Comparison of ENCODE assay signal across 18 cellular contexts in the genomic region with DNA sequence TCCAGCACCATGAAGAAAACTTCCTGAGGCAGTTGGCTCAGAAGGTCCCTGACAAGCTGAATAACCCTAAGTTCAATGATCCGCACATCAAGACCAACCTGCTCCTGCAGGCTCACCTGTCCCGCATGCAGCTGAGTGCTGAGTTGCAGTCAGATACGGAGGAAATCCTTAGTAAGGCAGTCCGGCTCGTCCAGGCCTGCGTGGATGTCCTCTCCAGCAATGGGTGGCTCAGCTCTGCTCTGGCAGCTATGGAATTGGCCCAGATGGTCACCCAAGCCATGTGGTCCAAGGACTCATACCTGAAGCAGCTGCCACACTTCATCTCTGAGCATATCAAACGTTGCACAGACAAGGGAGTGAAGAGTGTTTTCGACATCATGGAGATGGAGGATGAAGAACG.
DNase-seq lines count a peak whose midpoint lies in the region; ATAC-seq and TF ChIP-seq lines count a peak whose summit lies in the region.
"Had no signal": no experiment of that assay in that cellular context is flagged by ENCODE, and none has a peak within 500 bp of the region (broad histone marks: within the 10 kb centered on the region; RNA-seq: fewer than 3 reads in every experiment).

No MANE protein-coding gene starts in this region.

- no peak for TF ChIP-seq CTCF in osteoblast (IDR thresholded peaks at IDR 0.05; ENCODE audit: extremely low read depth, low read depth, low read length)

- no peaks in the 10 kb centered on the region for H3K9me3 ChIP-seq in osteoblast (ENCODE audit: low read depth, low read length)
- H3K9me3 ChIP-seq: BLaER1 treated with 17β-estradiol and CSF1 and Interleukin-3, amounts not matched to agents 10 nM and 100 nM had no signal

- H3K4me3 Mint-ChIP-seq in stimulated activated effector memory CD8-positive, alpha-beta T cell treated with anti-CD3 and anti-CD28 coated beads, Interleukin-12 subunit alpha, Interleukin-12 subunit beta, amount 100 ng/mL, for 72 hours, result no peak overlapping the region
- H3K4me3 Mint-ChIP-seq: B cell; CD4-positive, CD25-positive, alpha-beta regulatory T cell; CD8-positive, alpha-beta memory T cell; GM23338 had no signal

- H3K4me3 ChIP-seq in osteoblast (ENCODE audit: insufficient read depth, low read length), result no peak overlapping the region
- H3K4me3 ChIP-seq: BLaER1 treated with 17β-estradiol and CSF1 and Interleukin-3, amounts not matched to agents 10 nM and 100 nM; GM23338 had no signal

- H3K27ac Mint-ChIP-seq in stimulated activated effector memory CD8-positive, alpha-beta T cell treated with anti-CD3 and anti-CD28 coated beads, Interleukin-12 subunit alpha, Interleukin-12 subunit beta, amount 100 ng/mL, for 72 hours, result peak overlapping the region; percentile 68
- H3K27ac Mint-ChIP-seq: B cell; CD4-positive, CD25-positive, alpha-beta regulatory T cell; GM23338 had no signal

- H3K4me2 ChIP-seq in osteoblast (ENCODE audit: insufficient read depth, low read length), result no peak overlapping the region
- H3K4me2 ChIP-seq: BLaER1 treated with 17β-estradiol and CSF1 and Interleukin-3, amounts not matched to agents 10 nM and 100 nM; GM23338 had no signal

- H3K4me1 Mint-ChIP-seq in stimulated activated effector memory CD8-positive, alpha-beta T cell treated with anti-CD3 and anti-CD28 coated beads, Interleukin-12 subunit alpha, Interleukin-12 subunit beta, amount 100 ng/mL, for 72 hours, result peaks cover 5% of the 10 kb centered on the region
- H3K4me1 Mint-ChIP-seq: B cell; CD8-positive, alpha-beta memory T cell; GM23338 had no signal

- DNase-seq in activated CD8-positive, alpha-beta memory T cell treated with anti-CD3 and anti-CD28 coated beads, Interleukin-2, amount 50 U/mL, for 48 hours, result peak; percentile 12
- DNase-seq in activated CD8-positive, alpha-beta memory T cell treated with anti-CD3 and anti-CD28 coated beads for 24 hours, result no peak
- DNase-seq in stimulated activated effector memory CD8-positive, alpha-beta T cell treated with anti-CD3 and anti-CD28 coated beads, Interleukin-12 subunit alpha, Interleukin-12 subunit beta, amount 100 ng/mL, for 72 hours (ENCODE audit: low spot score in 2 of 2), result no peak
- DNase-seq in mucosa of gallbladder (ENCODE audit: low spot score) (no peak), osteoblast (ENCODE audit: insufficient read length, low spot score, missing footprints) (no peak)
- DNase-seq: CD4-positive, CD25-positive, alpha-beta regulatory T cell; CD8-positive, alpha-beta memory T cell; COR-L47; DMS 273 treated with DMSO at 0.1 percent for 48 hours; DMS53; GDM1; HCEC 1CT had no signal

- peaks cover 43% of the 10 kb centered on the region for H3K36me3 Mint-ChIP-seq in stimulated activated effector memory CD8-positive, alpha-beta T cell treated with anti-CD3 and anti-CD28 coated beads, Interleukin-12 subunit alpha, Interleukin-12 subunit beta, amount 100 ng/mL, for 72 hours

- H2AFZ ChIP-seq in osteoblast (ENCODE audit: low read length), result no peak overlapping the region
- H2AFZ ChIP-seq: GM23338 had no signal

- no peaks in the 10 kb centered on the region for H4K20me1 ChIP-seq in osteoblast (ENCODE audit: insufficient read depth, low read length)
- H4K20me1 ChIP-seq: BLaER1 treated with 17β-estradiol and CSF1 and Interleukin-3, amounts not matched to agents 10 nM and 100 nM had no signal

- H3K27ac ChIP-seq in osteoblast (ENCODE audit: low read depth, low read length), result no peak overlapping the region
- H3K27ac ChIP-seq: BLaER1 treated with 17β-estradiol and CSF1 and Interleukin-3, amounts not matched to agents 10 nM and 100 nM; HL-60 had no signal

- ATAC-seq in esophagus mucosa, result peak; percentile 9
- no peak for ATAC-seq in stimulated activated effector memory CD8-positive, alpha-beta T cell treated with anti-CD3 and anti-CD28 coated beads, Interleukin-12 subunit alpha, Interleukin-12 subunit beta, amount 100 ng/mL, for 72 hours
- ATAC-seq in GM19328 (IDR thresholded peaks at IDR 0.05; ENCODE audit: unreplicated experiment), result no peak
- ATAC-seq: GM23338 had no signal

- peaks cover 6% of the 10 kb centered on the region for H3K4me1 ChIP-seq in osteoblast (ENCODE audit: insufficient read depth, low read length)

- no peaks in the 10 kb centered on the region for H3K27me3 ChIP-seq in osteoblast (ENCODE audit: insufficient read depth, low read length)
- H3K27me3 ChIP-seq: BLaER1 treated with 17β-estradiol and CSF1 and Interleukin-3, amounts not matched to agents 10 nM and 100 nM had no signal

- no peaks in the 10 kb centered on the region for H3K79me2 ChIP-seq in osteoblast (ENCODE audit: insufficient read depth, low read length)

- H3K36me3 ChIP-seq in osteoblast (ENCODE audit: insufficient read depth, low read length), result peaks cover 11% of the 10 kb centered on the region

- H3K9me3 Mint-ChIP-seq in stimulated activated effector memory CD8-positive, alpha-beta T cell treated with anti-CD3 and anti-CD28 coated beads, Interleukin-12 subunit alpha, Interleukin-12 subunit beta, amount 100 ng/mL, for 72 hours, result no peaks in the 10 kb centered on the region
- H3K9me3 Mint-ChIP-seq: CD4-positive, CD25-positive, alpha-beta regulatory T cell; CD8-positive, alpha-beta memory T cell; GM23338 had no signal
